14 cellular contexts compared by ENCODE assay signal in the genomic region with DNA sequence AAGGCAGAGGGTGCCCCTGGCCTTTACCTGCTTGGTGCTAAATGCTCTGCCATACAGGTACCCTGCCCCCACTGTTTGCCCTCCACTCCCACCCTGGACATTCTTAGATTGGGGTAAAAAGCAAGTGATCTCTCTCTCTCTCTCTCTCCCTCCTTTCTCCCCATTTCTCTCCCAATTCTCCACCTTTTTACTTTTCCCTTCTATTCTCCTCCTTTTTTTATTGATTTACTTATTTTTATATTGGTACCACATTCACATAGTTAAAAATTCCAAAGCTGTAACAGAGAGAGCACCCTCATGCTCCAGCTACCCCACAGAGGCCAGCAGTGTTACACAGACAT. TPM values are rescaled to one million over a fixed set of nuclear protein-coding genes. Genes with fewer than 3 reads are reported as not detected.
A peak's percentile ranks its signal among the peaks of the same experiment; 100 is the strongest.
DNase-seq lines count a peak whose midpoint lies in the region; ATAC-seq, FAIRE-seq and TF ChIP-seq lines count a peak whose summit lies in the region.
"Had no signal": no experiment of that assay in that cellular context is flagged by ENCODE, and none has a peak within 500 bp of the region (broad histone marks: within the 10 kb centered on the region; RNA-seq: fewer than 3 reads in every experiment).

No MANE protein-coding gene starts in this region.

- ATAC-seq in CD4-positive, alpha-beta T cell (ENCODE audit: poor library complexity) = no peak
- no peak for ATAC-seq in HCT116
- no peak for ATAC-seq in naive thymus-derived CD8-positive, alpha-beta T cell
- no peak for ATAC-seq in GM19463 (IDR thresholded peaks at IDR 0.05; ENCODE audit: unreplicated experiment)

- peak overlapping the region; percentile 52 for H3K9ac ChIP-seq in HCT116 (ENCODE audit: low read length)
- H3K9ac ChIP-seq in astrocyte (ENCODE audit: low read length) = peak overlapping the region; percentile 30

- peaks cover 17% of the 10 kb centered on the region for H3K4me1 Mint-ChIP-seq in CD4-positive, alpha-beta T cell (ENCODE audit: low read depth)
- peaks cover 41% of the 10 kb centered on the region for H3K4me1 Mint-ChIP-seq in astrocyte (ENCODE audit: low read depth, unreplicated experiment)
- peaks cover 3 to 23% (median 14%) of the 10 kb centered on the region in 4 donors for H3K4me1 Mint-ChIP-seq in naive thymus-derived CD8-positive, alpha-beta T cell

- no peak for DNase-seq in CD4-positive, alpha-beta T cell
- DNase-seq in HCT116 (ENCODE audit: low read depth, low spot score) = no peak
- DNase-seq in astrocyte (ENCODE audit: low read depth) = no peak
- DNase-seq in naive thymus-derived CD8-positive, alpha-beta T cell = no peak
- no peak for DNase-seq in H4 (ENCODE audit: low spot score)
- DNase-seq in NCI-H128 (lab: John Stamatoyannopoulos, UW; ENCODE audit: unreplicated experiment) = no peak
- no peak for DNase-seq in NAMALWA (ENCODE audit: low spot score)
- DNase-seq: activated naive CD4-positive, alpha-beta T cell; KBM-7; NCI-H187 treated with DMSO at 0.1 percent for 48 hours; stimulated activated CD4-positive, alpha-beta T cell treated with anti-CD3 and anti-CD28 coated beads, Interleukin-2, amount 100 ng/mL, for 48 hours had no signal

- RAD21 ChIA-PET in HCT116 (lab: Charles Lee; ENCODE audit: low non-redundant PET in 1 of 2, low total read pairs in 2 of 2, uncharacterized antibody in 2 of 2, unreplicated experiment in 2 of 2) = interaction anchor here (1.0 to 5.7 kb wide), 9 partner anchors 10 to 45 kb away, joined by 3 to 74 read pairs (median 4); a partner anchor contains a TSS

- POLR2A ChIA-PET in CD4-positive, alpha-beta T cell (lab: Charles Lee) = interaction anchor here (0.6 to 4.6 kb wide), 4 partner anchors 15 to 45 kb away, joined by 3 to 26 read pairs (median 6); a partner anchor contains a TSS
- POLR2A ChIA-PET in HCT116 (lab: Charles Lee) = interaction anchor here (0.7 to 28.6 kb wide), 8 partner anchors 10 to 156 kb away, joined by 3 to 1106 read pairs (median 4); a partner anchor contains a TSS
- POLR2A ChIA-PET in naive thymus-derived CD8-positive, alpha-beta T cell (lab: Charles Lee) = interaction anchor here (0.7 to 4.3 kb wide), 2 partner anchors 38 to 45 kb away, joined by 3 to 36 read pairs; a partner anchor contains a TSS

- H3K4me3 ChIP-seq in HCT116 (replicated peaks in 1 of 2; ENCODE audit: low read depth in 1 of 2, low read length in 2 of 2) (peak overlapping the region in 1 of 2 experiments; percentile 15; a peak in 2 of 4 replicates), astrocyte (ENCODE audit: insufficient read depth, low read depth, low read length) (no peak overlapping the region)

- no peaks in the 10 kb centered on the region for H3K9me3 Mint-ChIP-seq in CD4-positive, alpha-beta T cell
- H3K9me3 Mint-ChIP-seq in astrocyte (ENCODE audit: unreplicated experiment) = no peaks in the 10 kb centered on the region
- H3K9me3 Mint-ChIP-seq in naive thymus-derived CD8-positive, alpha-beta T cell = no peaks in the 10 kb centered on the region

- H3K27ac ChIP-seq in CD4-positive, alpha-beta T cell (ENCODE audit: low read depth, low read length) = no peak overlapping the region
- H3K27ac ChIP-seq in HCT116 (ENCODE audit: low read depth, low read length) (peak overlapping the region; percentile 98), astrocyte (ENCODE audit: low read depth, low read length) (no peak overlapping the region)

- peaks cover 0 to 20% of the 10 kb centered on the region in 2 experiments; a peak in 1 of 4 replicates for H3K36me3 ChIP-seq in HCT116 (ENCODE audit: control insufficient read depth in 1 of 2, insufficient read depth in 2 of 2, low read length in 2 of 2)
- H3K36me3 ChIP-seq in astrocyte (ENCODE audit: insufficient read depth, low read length) = peaks cover 8% of the 10 kb centered on the region

- peaks cover 48% of the 10 kb centered on the region for H3K36me3 Mint-ChIP-seq in CD4-positive, alpha-beta T cell (ENCODE audit: low read depth)
- peaks cover 25% of the 10 kb centered on the region for H3K36me3 Mint-ChIP-seq in astrocyte (ENCODE audit: low read depth, unreplicated experiment)
- peaks cover 0 to 46% (median 9%) of the 10 kb centered on the region in 3 donors for H3K36me3 Mint-ChIP-seq in naive thymus-derived CD8-positive, alpha-beta T cell

- peak overlapping the region; percentile 58 for H3K27ac Mint-ChIP-seq in CD4-positive, alpha-beta T cell
- H3K27ac Mint-ChIP-seq in astrocyte (ENCODE audit: unreplicated experiment) = peak overlapping the region; percentile 82
- peak overlapping the region in 6 of 10 donors; percentile 14 to 43 (median 38) for H3K27ac Mint-ChIP-seq in naive thymus-derived CD8-positive, alpha-beta T cell

- H4K20me1 ChIP-seq in HCT116 (ENCODE audit: insufficient read depth) (no peaks in the 10 kb centered on the region), astrocyte (ENCODE audit: insufficient read depth, low read length) (peaks cover 5% of the 10 kb centered on the region)

- no peak for TF ChIP-seq RAD21 in HCT116 (IDR thresholded peaks at IDR 0.05; ENCODE audit: low read depth)

- CTCF ChIA-PET in CD4-positive, alpha-beta T cell (lab: Charles Lee) = interaction anchor here (1.9 to 16.9 kb wide), 3 partner anchors 10 to 44 kb away, joined by 12 to 347 read pairs (median 18); a partner anchor contains a TSS
- CTCF ChIA-PET in HCT116 (lab: Charles Lee) = interaction anchor here (0.6 to 10.8 kb wide), 9 partner anchors 9 to 156 kb away, joined by 3 to 256 read pairs (median 4); a partner anchor contains a TSS

- H3K4me1 ChIP-seq in HCT116 (ENCODE audit: control insufficient read depth in 1 of 2, insufficient read depth in 2 of 2, low read length in 2 of 2) = peaks cover 95 to 98% of the 10 kb centered on the region in 2 experiments
- peaks cover 60% of the 10 kb centered on the region for H3K4me1 ChIP-seq in astrocyte (ENCODE audit: insufficient read depth, low read length)

- no peaks in the 10 kb centered on the region for H3K27me3 ChIP-seq in CD4-positive, alpha-beta T cell (ENCODE audit: control insufficient read depth, insufficient read depth, low read length)
- H3K27me3 ChIP-seq in HCT116 (ENCODE audit: insufficient read depth, low read length) (no peaks in the 10 kb centered on the region), astrocyte (ENCODE audit: insufficient read depth, low read length) (no peaks in the 10 kb centered on the region)

- TF ChIP-seq POLR2A in HCT116 (IDR thresholded peaks at IDR 0.05; ENCODE audit: borderline replicate concordance, extremely low read depth, insufficient read depth, insufficient read length) = no peak

- no peaks in the 10 kb centered on the region for H3K9me2 ChIP-seq in HCT116 (ENCODE audit: insufficient read depth)

- no peak overlapping the region for H3K4me3 Mint-ChIP-seq in CD4-positive, alpha-beta T cell
- peak overlapping the region; percentile 24 for H3K4me3 Mint-ChIP-seq in astrocyte (ENCODE audit: unreplicated experiment)
- H3K4me3 Mint-ChIP-seq in naive thymus-derived CD8-positive, alpha-beta T cell = no peak overlapping the region
- H3K4me3 Mint-ChIP-seq: CD14-positive monocyte had no signal

- BruUV-seq in HCT116 (replicated peaks; lab: Mats Ljungman, UMichigan) = no TSS peak

- H3K4me2 ChIP-seq in HCT116 (ENCODE audit: low read length) (peak overlapping the region; percentile 72), astrocyte (ENCODE audit: low read length) (no peak overlapping the region)

- H3K79me2 ChIP-seq in HCT116 (ENCODE audit: insufficient read depth, low read length) = peaks cover 5% of the 10 kb centered on the region; the same call in 1 of the 2 replicates
- no peaks in the 10 kb centered on the region for H3K79me2 ChIP-seq in astrocyte (ENCODE audit: insufficient read depth, low read length)

- H3K27me3 Mint-ChIP-seq in CD4-positive, alpha-beta T cell = no peaks in the 10 kb centered on the region
- H3K27me3 Mint-ChIP-seq in astrocyte (ENCODE audit: low read depth, unreplicated experiment) = no peaks in the 10 kb centered on the region
- no peaks in the 10 kb centered on the region for H3K27me3 Mint-ChIP-seq in naive thymus-derived CD8-positive, alpha-beta T cell

- intact Hi-C loops in CD4-positive, alpha-beta T cell (cut with DNase I, micrococcal nuclease) = no loop called here
- intact Hi-C loops in HCT116 (cut with micrococcal nuclease) = loop anchor here (2.0 kb wide), 1 partner anchor 43 kb away; no protein-coding TSS in a partner anchor

- H3K9me3 ChIP-seq in CD4-positive, alpha-beta T cell (ENCODE audit: control insufficient read depth, low read length) = no peaks in the 10 kb centered on the region
- no peaks in the 10 kb centered on the region for H3K9me3 ChIP-seq in HCT116 (ENCODE audit: control insufficient read depth in 1 of 2, insufficient read depth in 1 of 2, low read depth in 1 of 2, low read length in 2 of 2)
- H3K9me3 ChIP-seq in astrocyte (ENCODE audit: insufficient read depth, low read depth, low read length) = no peaks in the 10 kb centered on the region

- no peak overlapping the region for H2AFZ ChIP-seq in HCT116 (ENCODE audit: low read depth, low read length, poor library complexity, severe bottlenecking)
- no peak overlapping the region for H2AFZ ChIP-seq in astrocyte (ENCODE audit: low read depth, low read length)

- no peak for TF ChIP-seq CTCF in CD4-positive, alpha-beta T cell (IDR thresholded peaks at IDR 0.05)
- TF ChIP-seq CTCF in HCT116 (IDR thresholded peaks at IDR 0.05 in 2 of 3, conservative IDR thresholded peaks at IDR 0.05 in 1 of 3; ENCODE audit: borderline replicate concordance in 1 of 3, insufficient read depth in 1 of 3, low read depth in 2 of 3, low read length in 2 of 3) (no peak; a peak in 1 of 6 replicates), astrocyte (IDR thresholded peaks at IDR 0.05; ENCODE audit: insufficient read depth, low read depth, low read length) (no peak)

- no peak for FAIRE-seq in astrocyte (lab: Jason Lieb, UNC)
- FAIRE-seq: colon had no signal

TF ChIP-seq in HCT116, 20 proteins besides CTCF, POLR2A, EP300 and RAD21 (continues in another document):
- TF ChIP-seq YY1 (IDR thresholded peaks at IDR 0.05; ENCODE audit: extremely low read depth, insufficient replicate concordance, low read depth, low read length) (no peak), POLR2AphosphoS5 (IDR thresholded peaks at IDR 0.05; ENCODE audit: low read depth, low read length) (no peak), EZH2 (IDR thresholded peaks at IDR 0.05) (no peak), SRF (IDR thresholded peaks at IDR 0.05; ENCODE audit: low read depth) (no peak)

RNA-seq across cellular contexts. Expression of a gene that starts 37.7 kb away (rescaled TPM):
- 10 to 100 TPM; 22.8 to 24.2 TPM for total RNA-seq in CD4-positive, alpha-beta T cell
- total RNA-seq in HCT116 (2021; ENCODE audit: unreplicated experiment) = 811 TPM
- polyA plus RNA-seq in HCT116 (2012) = 603 and 619 TPM in 2 replicates
- 73.7 and 76.7 TPM in 2 replicates for total RNA-seq in astrocyte
- total RNA-seq in naive thymus-derived CD8-positive, alpha-beta T cell = 1 to 10 TPM in 1 of 2 experiments, under 1 TPM in 1; 0.88 to 1.3 TPM
- under 1 TPM; 0.29 to 0.87 (median 0.51) TPM for polyA plus RNA-seq in naive thymus-derived CD8-positive, alpha-beta T cell
- 410 and 489 TPM in 2 replicates for total RNA-seq in H4 (2014; rRNA removed; shearing (Covaris generic))

RNA-seq across cellular contexts. Expression of a gene that starts 53.1 kb away (rescaled TPM):
- total RNA-seq in CD4-positive, alpha-beta T cell = 100 to 1,000 TPM in 1 of 2 experiments, 10 to 100 TPM in 1; 97.8 to 113 TPM
- total RNA-seq in HCT116 (2021; ENCODE audit: unreplicated experiment) = 183 TPM
- polyA plus RNA-seq in HCT116 (2012) = 181 and 193 TPM in 2 replicates
- 399 and 435 TPM in 2 replicates for total RNA-seq in astrocyte
- 100 to 1,000 TPM; 105 to 109 TPM for total RNA-seq in naive thymus-derived CD8-positive, alpha-beta T cell
- 100 to 1,000 TPM in 2 of 3 donors, 10 to 100 TPM in 1; 96.5 to 115 (median 113) TPM for polyA plus RNA-seq in naive thymus-derived CD8-positive, alpha-beta T cell
- 72.4 and 109 TPM in 2 replicates for total RNA-seq in H4 (2014; rRNA removed; shearing (Covaris generic))

Comparison
In these comparisons a context has a peak if more than half of its experiments do, and no peak if none do; other contexts are left out.
1. RNA of a gene that starts 37.7 kb away (total RNA-seq): 811 TPM in HCT116 (single experiment), 410 to 489 TPM in H4, 73.7 to 76.7 TPM in astrocyte and 22.8 to 24.2 TPM in CD4-positive, alpha-beta T cell; 0.88 to 1.3 TPM in naive thymus-derived CD8-positive, alpha-beta T cell; every median in the first group is over 10 times any median in the second.
2. Peak in every context shown above with its lines, with median percentiles within 50 percentile points of each other: H3K27ac Mint-ChIP-seq.